Comparison of ENCODE assay signal across 8 cellular contexts in genomic region chr1:183685112-183685713, GRCh38. TPM values are rescaled to one million over a fixed set of nuclear protein-coding genes. Genes with fewer than 3 reads are reported as not detected.
DNase-seq lines count a peak whose midpoint lies in the region; ATAC-seq, FAIRE-seq and TF ChIP-seq lines count a peak whose summit lies in the region.

No MANE protein-coding gene starts in this region.

- no peak for TF ChIP-seq POLR2A in gastroesophageal sphincter (IDR thresholded peaks at IDR 0.05)

- no peaks in the 10 kb centered on the region for H3K36me3 Mint-ChIP-seq in Caco-2 (ENCODE audit: insufficient read depth, unreplicated experiment)

- no TSS peak for BruUV-seq in Caco-2 (replicated peaks; lab: Mats Ljungman, UMichigan)

- CTCF ChIA-PET in Caco-2 (lab: Charles Lee): interaction anchor here (0.6 to 2.2 kb wide), 28 partner anchors 9 to 1118 kb away, joined by 3 to 31 read pairs (median 4); partner anchors contain the start of gene APOBEC4

- POLR2A ChIA-PET in Caco-2 (lab: Charles Lee): interaction anchor here (0.6 kb wide), 3 partner anchors 14 to 350 kb away, joined by 3 read pairs; no protein-coding TSS in a partner anchor

- peaks cover 13% of the 10 kb centered on the region for H3K4me1 Mint-ChIP-seq in Caco-2 (ENCODE audit: low read depth, unreplicated experiment)

- no peak for TF ChIP-seq EP300 in gastroesophageal sphincter (IDR thresholded peaks at IDR 0.05)

- peak; percentile 60 to 80 for TF ChIP-seq CTCF in Caco-2 (IDR thresholded peaks at IDR 0.05; ENCODE audit: insufficient read depth in 1 of 2, low read depth in 1 of 2, low read length in 1 of 2, severe bottlenecking in 1 of 2, unreplicated experiment in 1 of 2)
- TF ChIP-seq CTCF in gastroesophageal sphincter (IDR thresholded peaks at IDR 0.05): peak; percentile 62 to 70 (median 68)
- peak; percentile 81 for TF ChIP-seq CTCF in psoas muscle (IDR thresholded peaks at IDR 0.05)

- peaks cover 9% of the 10 kb centered on the region; the same call in 1 of the 2 replicates for H3K4me1 ChIP-seq in Caco-2
- no peaks in the 10 kb centered on the region for H3K4me1 ChIP-seq in gastroesophageal sphincter
- no peaks in the 10 kb centered on the region for H3K4me1 ChIP-seq in psoas muscle

- H3K27ac Mint-ChIP-seq in Caco-2 (ENCODE audit: unreplicated experiment): no peak overlapping the region

- ATAC-seq in activated CD4-positive, CD25-positive, alpha-beta regulatory T cell treated with anti-CD3 and anti-CD28 coated beads, Interleukin-2, amount 50 U/mL, for 24 hours: peak; percentile 41 to 43
- ATAC-seq in gastroesophageal sphincter: no peak
- ATAC-seq in psoas muscle: peak in 3 of 4 donors; percentile 52 to 68 (median 57)
- ATAC-seq in HG03442 (IDR thresholded peaks at IDR 0.05; ENCODE audit: unreplicated experiment): no peak
- ATAC-seq in HG03469 (IDR thresholded peaks at IDR 0.05; ENCODE audit: unreplicated experiment): no peak

- H3K4me3 ChIP-seq in Caco-2 (ENCODE audit: low read depth, low read length) (no peak overlapping the region), gastroesophageal sphincter (no peak overlapping the region), psoas muscle (no peak overlapping the region)

- H3K36me3 ChIP-seq in Caco-2 (ENCODE audit: control insufficient read depth, insufficient read depth, low read length) (no peaks in the 10 kb centered on the region), gastroesophageal sphincter (no peaks in the 10 kb centered on the region), psoas muscle (ENCODE audit: insufficient read depth in 1 of 2, low read depth in 1 of 2) (no peaks in the 10 kb centered on the region)

- H3K9me3 Mint-ChIP-seq in Caco-2 (ENCODE audit: unreplicated experiment): peaks cover 19% of the 10 kb centered on the region

- no peaks in the 10 kb centered on the region for H3K27me3 Mint-ChIP-seq in Caco-2 (ENCODE audit: insufficient read depth, unreplicated experiment)

- intact Hi-C loops in Caco-2 (cut with micrococcal nuclease; ENCODE audit: unreplicated experiment): loop anchor here (1.0 to 2.0 kb wide), 5 partner anchors 14 to 231 kb away; no protein-coding TSS in a partner anchor
- intact Hi-C loops in psoas muscle (cut with DNase I): no loop called here

- FAIRE-seq in GM19239 (lab: Jason Lieb, UNC): peak; percentile 84

- H3K27ac ChIP-seq in gastroesophageal sphincter (no peak overlapping the region), psoas muscle (no peak overlapping the region)

- H3K27me3 ChIP-seq in Caco-2 (replicated peaks; ENCODE audit: control insufficient read depth, insufficient read depth, low read length): no peaks in the 10 kb centered on the region
- H3K27me3 ChIP-seq in gastroesophageal sphincter: no peaks in the 10 kb centered on the region
- H3K27me3 ChIP-seq in psoas muscle (ENCODE audit: insufficient read depth in 3 of 3, low read length in 2 of 3): no peaks in the 10 kb centered on the region

- WGBS in gastroesophageal sphincter (ENCODE audit: low coverage in 1 of 2), 2 donors: 25 to 35% methylated on average over 3 of the region's 3 CpGs
- 1 to 9% (median 9%) methylated on average over 3 of the region's 3 CpGs for WGBS in psoas muscle, 3 donors

- peak in 1 of 2 experiments; percentile 64 for DNase-seq in Caco-2
- DNase-seq in GM19239 (ENCODE audit: insufficient read length, low spot score): peak; percentile 20
- DNase-seq in NCI-H2029 treated with DMSO at 0.1 percent for 48 hours (lab: John Stamatoyannopoulos, UW): peak; percentile 22
- DNase-seq in psoas muscle: no peak

- no peaks in the 10 kb centered on the region for H3K9me3 ChIP-seq in Caco-2
- no peaks in the 10 kb centered on the region for H3K9me3 ChIP-seq in gastroesophageal sphincter
- H3K9me3 ChIP-seq in psoas muscle: no peaks in the 10 kb centered on the region

- H3K4me3 Mint-ChIP-seq in Caco-2 (ENCODE audit: unreplicated experiment): no peak overlapping the region

RNA-seq across cellular contexts. Expression of gene APOBEC4, which starts 32.1 kb away (rescaled TPM):
- total RNA-seq in Caco-2 (2022) (not detected in 2 replicates), gastroesophageal sphincter (not detected), psoas muscle (not detected)
- polyA plus RNA-seq in psoas muscle: not detected

RNA-seq across cellular contexts. Expression of gene ARPC5, which starts 49.6 kb away (rescaled TPM):
- total RNA-seq in Caco-2 (2022): 123 and 135 TPM in 2 replicates
- total RNA-seq in gastroesophageal sphincter: 100 to 1,000 TPM in 2 of 4 donors, 10 to 100 TPM in 2; 66.8 to 154 (median 87.5) TPM
- 10 to 100 TPM; 11.6 to 17.1 (median 12.7) TPM for total RNA-seq in psoas muscle
- 10 to 100 TPM; 13.9 to 31.8 (median 16.4) TPM for polyA plus RNA-seq in psoas muscle

Comparison
In these comparisons a context has a peak if more than half of its experiments do, and no peak if none do; other contexts are left out.
1. DNase-seq: peak in GM19239 (single experiment) and NCI-H2029 treated with DMSO at 0.1 percent for 48 hours (single experiment); none in psoas muscle (0 of 2).
2. ATAC-seq: peak in activated CD4-positive, CD25-positive, alpha-beta regulatory T cell treated with anti-CD3 and anti-CD28 coated beads, Interleukin-2, amount 50 U/mL, for 24 hours (2 of 2) and psoas muscle (3 of 4); none in gastroesophageal sphincter (single experiment), HG03442 (single experiment) and HG03469 (single experiment).
3. Peak in every context shown above with its lines, with median percentiles within 50 percentile points of each other: CTCF ChIP-seq.